Comparison of ENCODE assay signal across 19 cellular contexts in genomic region chr5:20050262-20050661, GRCh38.
DNase-seq lines count a peak whose midpoint lies in the region; ATAC-seq and TF ChIP-seq lines count a peak whose summit lies in the region.
"Had no signal": no experiment of that assay in that cellular context is flagged by ENCODE, and none has a peak within 500 bp of the region (broad histone marks: within the 10 kb centered on the region; RNA-seq: fewer than 3 reads in every experiment).

No MANE protein-coding gene starts in this region.

- H3K36me3 ChIP-seq in PC-3 (ENCODE audit: low read depth, low read length), result no peaks in the 10 kb centered on the region
- H3K36me3 ChIP-seq in SU-DHL-6 (ENCODE audit: low read length), result no peaks in the 10 kb centered on the region
- H3K36me3 ChIP-seq: BE2C; BLaER1 treated with 17β-estradiol and CSF1 and Interleukin-3, amounts not matched to agents 10 nM and 100 nM had no signal

- no peaks in the 10 kb centered on the region for H3K9me3 ChIP-seq in PC-3 (ENCODE audit: low read length)
- no peaks in the 10 kb centered on the region for H3K9me3 ChIP-seq in SU-DHL-6 (ENCODE audit: insufficient read depth, low read length)
- H3K9me3 ChIP-seq: A549; BE2C; BLaER1 treated with 17β-estradiol and CSF1 and Interleukin-3, amounts not matched to agents 10 nM and 100 nM had no signal

- H3K27ac ChIP-seq in PC-3 (ENCODE audit: low read length) (peak overlapping the region; percentile 19), SU-DHL-6 (ENCODE audit: low read depth, low read length) (no peak overlapping the region)
- H3K27ac ChIP-seq: A549; BLaER1 treated with 17β-estradiol and CSF1 and Interleukin-3, amounts not matched to agents 10 nM and 100 nM had no signal

- H2AFZ ChIP-seq in PC-3 (ENCODE audit: low read length), result no peak overlapping the region
- H2AFZ ChIP-seq in SU-DHL-6 (ENCODE audit: low read depth, low read length, severe bottlenecking), result peak overlapping the region; percentile 16
- H2AFZ ChIP-seq: GM23338 had no signal

- no peak for TF ChIP-seq CTCF in PC-3 (conservative IDR thresholded peaks at IDR 0.05; ENCODE audit: low read depth, low read length)
- no peak for TF ChIP-seq CTCF in SU-DHL-6 (IDR thresholded peaks at IDR 0.05; ENCODE audit: insufficient read depth, low read length, poor library complexity, severe bottlenecking)
- TF ChIP-seq CTCF in lower leg skin (IDR thresholded peaks at IDR 0.05), result no peak

- ATAC-seq in PC-3 (peak; percentile 82), HG03460 (IDR thresholded peaks at IDR 0.05; ENCODE audit: unreplicated experiment) (no peak), GM18498 (IDR thresholded peaks at IDR 0.05; ENCODE audit: unreplicated experiment) (no peak)
- ATAC-seq: A549, GM23338, HCT116 had no signal

- no peak for TF ChIP-seq POLR2A in lower leg skin (IDR thresholded peaks at IDR 0.05)

- CTCF ChIA-PET in PC-3 (lab: Charles Lee), result interaction anchor here (0.5 kb wide), 1 partner anchor 523 kb away, joined by 4 read pairs; no protein-coding TSS in a partner anchor

- intact Hi-C loops in PC-3 (cut with micrococcal nuclease) (loop anchor here (5.0 kb wide), 1 partner anchor 43 kb away; no protein-coding TSS in a partner anchor), lower leg skin (cut with DNase I; ENCODE audit: low total_unique reads) (no loop called here)

- H3K4me1 ChIP-seq in PC-3 (ENCODE audit: insufficient read depth, low read length), result peaks cover 20% of the 10 kb centered on the region
- H3K4me1 ChIP-seq: A549, BE2C had no signal

- BruUV-seq in PC-3 (replicated peaks; lab: Mats Ljungman, UMichigan), result no TSS peak

- H3K4me2 ChIP-seq in PC-3 (ENCODE audit: low read length) (no peak overlapping the region), SU-DHL-6 (ENCODE audit: low read depth, low read length, poor library complexity, severe bottlenecking) (no peak overlapping the region)
- H3K4me2 ChIP-seq: A549; BLaER1 treated with 17β-estradiol and CSF1 and Interleukin-3, amounts not matched to agents 10 nM and 100 nM; GM23338 had no signal

- no peaks in the 10 kb centered on the region for H3K79me2 ChIP-seq in PC-3 (ENCODE audit: low read length)
- H3K79me2 ChIP-seq in SU-DHL-6 (ENCODE audit: insufficient read depth, low read length), result no peaks in the 10 kb centered on the region

- H4K20me1 ChIP-seq in PC-3 (ENCODE audit: low read length) (no peaks in the 10 kb centered on the region), SU-DHL-6 (ENCODE audit: low read depth, low read length) (no peaks in the 10 kb centered on the region)
- H4K20me1 ChIP-seq: BLaER1 treated with 17β-estradiol and CSF1 and Interleukin-3, amounts not matched to agents 10 nM and 100 nM had no signal

- H3K9me2 ChIP-seq in PC-3 (replicated peaks; ENCODE audit: low read length) (no peaks in the 10 kb centered on the region), SU-DHL-6 (replicated peaks; ENCODE audit: insufficient read depth, low read length) (no peaks in the 10 kb centered on the region)

- H3K9ac ChIP-seq in PC-3 (ENCODE audit: low read length) (no peak overlapping the region), SU-DHL-6 (ENCODE audit: low read length) (no peak overlapping the region)
- H3K9ac ChIP-seq: BLaER1 treated with 17β-estradiol and CSF1 and Interleukin-3, amounts not matched to agents 10 nM and 100 nM had no signal

- H3K27me3 ChIP-seq in PC-3 (ENCODE audit: low read length) (no peaks in the 10 kb centered on the region), SU-DHL-6 (ENCODE audit: low read length) (no peaks in the 10 kb centered on the region)
- H3K27me3 ChIP-seq: BE2C; BLaER1 treated with 17β-estradiol and CSF1 and Interleukin-3, amounts not matched to agents 10 nM and 100 nM had no signal

- H3F3A ChIP-seq in PC-3 (ENCODE audit: low read length, unreplicated experiment) (no peaks in the 10 kb centered on the region), SU-DHL-6 (ENCODE audit: insufficient read depth) (no peaks in the 10 kb centered on the region)

- H3K4me3 ChIP-seq in PC-3 (ENCODE audit: low read length), result no peak overlapping the region
- H3K4me3 ChIP-seq in SU-DHL-6 (ENCODE audit: insufficient read depth, low read length, poor library complexity, severe bottlenecking), result no peak overlapping the region
- H3K4me3 ChIP-seq in lower leg skin (ENCODE audit: low read depth, poor library complexity, severe bottlenecking), result no peak overlapping the region
- H3K4me3 ChIP-seq: A549; BLaER1 treated with 17β-estradiol and CSF1 and Interleukin-3, amounts not matched to agents 10 nM and 100 nM; GM23338 had no signal

- POLR2A ChIA-PET in PC-3 (lab: Charles Lee; ENCODE audit: unreplicated experiment), result no interaction called here

- DNase-seq in EL, result peak; percentile 6
- peak; percentile 48 for DNase-seq in PC-3
- peak; percentile 1 for DNase-seq in renal cortical epithelial cell (ENCODE audit: low read depth)
- DNase-seq in lower leg skin (ENCODE audit: low spot score in 2 of 2), result no peak
- DNase-seq: 8988T; ACHN; AML-193; BE2C; CD4-positive, alpha-beta T cell; CD8-positive, alpha-beta memory T cell; DMS 273 treated with DMSO at 0.1 percent for 48 hours; DMS79 had no signal

Comparison
In these comparisons a context has a peak if more than half of its experiments do, and no peak if none do; other contexts are left out.
1. DNase-seq: peak in EL (single experiment), PC-3 (single experiment) and renal cortical epithelial cell (single experiment); none in lower leg skin (0 of 2).